In genomic region chr20:25252226-25252625, GRCh38 we compare ENCODE assay signal across 12 cellular contexts. TPM values are rescaled to one million over a fixed set of nuclear protein-coding genes. Genes with fewer than 3 reads are reported as not detected.
A peak's percentile ranks its signal among the peaks of the same experiment; 100 is the strongest.
DNase-seq lines count a peak whose midpoint lies in the region; ATAC-seq, FAIRE-seq and TF ChIP-seq lines count a peak whose summit lies in the region.
"Had no signal": no experiment of that assay in that cellular context is flagged by ENCODE, and none has a peak within 500 bp of the region (broad histone marks: within the 10 kb centered on the region; RNA-seq: fewer than 3 reads in every experiment).

No MANE protein-coding gene starts in this region.

- H4K91ac ChIP-seq in IMR-90 (ENCODE audit: insufficient read depth, low read depth, low read length), result no peak overlapping the region

- in situ Hi-C loops in IMR-90 (cut with MboI; ENCODE audit: low sequenced_read_pairs), result loop anchor here (10.0 to 25.0 kb wide), 5 partner anchors 57 to 1615 kb away; partner anchors contain the start of genes APMAP, CST3 and ENTPD6

- peaks cover 10% of the 10 kb centered on the region for H3K36me3 ChIP-seq in IMR-90 (ENCODE audit: control insufficient read depth, insufficient read depth, low read length)

- H3K27me3 Mint-ChIP-seq in neural crest cell (ENCODE audit: low read depth), result no peaks in the 10 kb centered on the region

- no peaks in the 10 kb centered on the region for H3K9me3 Mint-ChIP-seq in neural crest cell

- H3K9ac ChIP-seq in IMR-90 (ENCODE audit: low read depth, low read length), result no peak overlapping the region

- H3K9me1 ChIP-seq in IMR-90 (ENCODE audit: insufficient read depth, low read length), result peaks cover 35% of the 10 kb centered on the region

- WGBS in A549 (ENCODE audit: missing lambda C conversion rate), result 62% methylated on average over 6 of the region's 6 CpGs
- no CpG with 5 or more reads among the region's 6 CpGs for WGBS in IMR-90 (ENCODE audit: extremely low coverage in 2 of 2, insufficient read length in 1 of 2), 2 experiments

- TF ChIP-seq POLR2A in A549 (IDR thresholded peaks at IDR 0.05; ENCODE audit: low read length) (no peak), IMR-90 (IDR thresholded peaks at IDR 0.05; ENCODE audit: low read depth, low read length) (no peak)

- peak overlapping the region; percentile 15 for H2AK9ac ChIP-seq in IMR-90 (replicated peaks; ENCODE audit: low read depth, low read length, poor library complexity)

- peak overlapping the region; percentile 75 for H3K27ac Mint-ChIP-seq in neural crest cell (ENCODE audit: unreplicated experiment)

- H3K4me2 ChIP-seq in A549 (peak overlapping the region; percentile 87), IMR-90 (ENCODE audit: low read depth, low read length) (no peak overlapping the region)

- no peak overlapping the region for H3K18ac ChIP-seq in IMR-90 (ENCODE audit: low read depth, low read length)

- peak overlapping the region; percentile 52; the same call in 1 of the 2 replicates for H3K23ac ChIP-seq in IMR-90 (ENCODE audit: low read depth, low read length)

- no peak overlapping the region for H2AK5ac ChIP-seq in IMR-90 (ENCODE audit: low read depth, low read length)

- no peak for TF ChIP-seq EP300 in A549 (IDR thresholded peaks at IDR 0.05)

- H4K8ac ChIP-seq in IMR-90 (ENCODE audit: low read depth in 2 of 2, low read length in 2 of 2), result no peak overlapping the region

- POLR2A ChIA-PET in A549 (lab: Yijun Ruan, JAX) (no interaction called here), IMR-90 (lab: Charles Lee; ENCODE audit: unreplicated experiment) (no interaction called here)

- no peak for TF ChIP-seq RAD21 in A549 (conservative IDR thresholded peaks at IDR 0.05 in 1 of 2, IDR thresholded peaks at IDR 0.05 in 1 of 2)
- no peak for TF ChIP-seq RAD21 in IMR-90 (IDR thresholded peaks at IDR 0.05; ENCODE audit: low read length)

- H2BK120ac ChIP-seq in IMR-90 (ENCODE audit: low read depth, low read length), result no peak overlapping the region

- no peak overlapping the region for H3K14ac ChIP-seq in IMR-90 (replicated peaks; ENCODE audit: low read depth, low read length)

- H3K36me3 Mint-ChIP-seq in neural crest cell (ENCODE audit: low read depth), result no peaks in the 10 kb centered on the region

- H3K27me3 ChIP-seq in IMR-90 (ENCODE audit: control insufficient read depth, insufficient read depth, low read length) (no peaks in the 10 kb centered on the region), dorsolateral prefrontal cortex (no peaks in the 10 kb centered on the region)
- H3K27me3 ChIP-seq: spleen had no signal

- FAIRE-seq in A549 (lab: Jason Lieb, UNC), result no peak
- FAIRE-seq: kidney, urothelium cell line had no signal

- H3K4me3 ChIP-seq in A549, result no peak overlapping the region
- H3K4me3 ChIP-seq in IMR-90 (ENCODE audit: insufficient read depth, low read depth, low read length), result no peak overlapping the region
- peak overlapping the region in 16 of 59 donors; percentile 1 to 96 (median 82) for H3K4me3 ChIP-seq in dorsolateral prefrontal cortex
- H3K4me3 ChIP-seq: SK-N-MC, spleen had no signal

- peaks cover 23 to 83% of the 10 kb centered on the region in 2 experiments for H3K79me1 ChIP-seq in IMR-90 (ENCODE audit: low read depth in 1 of 2, low read length in 2 of 2)

- H4K5ac ChIP-seq in IMR-90 (ENCODE audit: low read depth, low read length), result no peak overlapping the region

- ATAC-seq in A549 (no peak), IMR-90 (ENCODE audit: low read depth) (no peak)

- no peak overlapping the region for H3K4ac ChIP-seq in IMR-90 (ENCODE audit: low read depth, low read length)

- no peak overlapping the region for H2BK20ac ChIP-seq in IMR-90 (ENCODE audit: low read depth, low read length)

- intact Hi-C loops in IMR-90 (cut with micrococcal nuclease), result no loop called here
- intact Hi-C loops in dorsolateral prefrontal cortex (cut with DNase I), result loop anchor here in 1 of 2 donors (2.0 to 10.0 kb wide), 3 partner anchors 21 to 373 kb away; partner anchors contain the start of gene NANP

- no peak overlapping the region for H2BK5ac ChIP-seq in IMR-90 (ENCODE audit: low read depth, low read length, poor library complexity, severe bottlenecking)

- H3K56ac ChIP-seq in IMR-90 (ENCODE audit: extremely low read depth, insufficient read depth, low read length), result no peak overlapping the region

- H3K4me3 Mint-ChIP-seq in neural crest cell, result peak overlapping the region; percentile 96

- H3K27ac ChIP-seq in A549 (0 out of 6 replicates have a peak overlapping the region, but pooled peaks of 1 of the 2 experiments have one; percentile 5), IMR-90 (ENCODE audit: insufficient read depth, low read length) (no peak overlapping the region), dorsolateral prefrontal cortex (peak overlapping the region in 52 of 59 donors; percentile 1 to 97 (median 70))
- H3K27ac ChIP-seq: SK-N-MC, spleen had no signal

- H2AFZ ChIP-seq in IMR-90 (replicated peaks; ENCODE audit: low read length, poor library complexity), result no peak overlapping the region

- dilution Hi-C loops in IMR-90 (cut with HindIII; ENCODE audit: low sequenced_read_pairs, unreplicated experiment), result no loop called here

- H3K4me1 ChIP-seq in A549, result peaks cover 65% of the 10 kb centered on the region
- H3K4me1 ChIP-seq in IMR-90 (ENCODE audit: control insufficient read depth, insufficient read depth, low read length), result peaks cover 15% of the 10 kb centered on the region

- H3K9me3 ChIP-seq in A549 (no peaks in the 10 kb centered on the region), IMR-90 (ENCODE audit: control insufficient read depth, insufficient read depth, low read length) (no peaks in the 10 kb centered on the region)
- H3K9me3 ChIP-seq: spleen had no signal

- H4K20me1 ChIP-seq in IMR-90 (ENCODE audit: insufficient read depth, low read length), result peaks cover 77% of the 10 kb centered on the region

- H2BK15ac ChIP-seq in IMR-90 (ENCODE audit: low read depth, low read length), result no peak overlapping the region

- TF ChIP-seq CTCF in A549 (IDR thresholded peaks at IDR 0.05) (no peak), IMR-90 (conservative IDR thresholded peaks at IDR 0.05; ENCODE audit: low read depth, low read length) (no peak), dorsolateral prefrontal cortex (IDR thresholded peaks at IDR 0.05 in 54 of 56, conservative IDR thresholded peaks at IDR 0.05 in 2 of 56; ENCODE audit: low read depth in 1 of 56, partially characterized antibody in 56 of 56) (no peak), neural crest cell (conservative IDR thresholded peaks at IDR 0.05) (no peak)

- CTCF ChIA-PET in A549 (lab: Yijun Ruan, JAX) (interaction anchor here (0.6 to 11.8 kb wide), 7 partner anchors 27 to 147 kb away, joined by 3 to 300 read pairs (median 3); partner anchors contain the start of gene ENTPD6), IMR-90 (lab: Yijun Ruan, JAX) (interaction anchor here (0.6 kb wide), 1 partner anchor 134 kb away, joined by 6 read pairs; no protein-coding TSS in a partner anchor)

- no peak for DNase-seq in A549 (ENCODE audit: low read depth in 1 of 2, low spot score in 1 of 2)
- no peak for DNase-seq in IMR-90
- DNase-seq in dorsolateral prefrontal cortex, result peak in 1 of 10 donors; percentile 31
- no peak for DNase-seq in neural crest cell (ENCODE audit: low read depth, low spot score)
- DNase-seq in 8988T, result no peak
- no peak for DNase-seq in cortex of kidney (lab: John Stamatoyannopoulos, UW)
- no peak for DNase-seq in NCI-H226
- DNase-seq in activated CD4-positive, alpha-beta T cell treated with anti-CD3 and anti-CD28 coated beads for 4 hours, result no peak
- DNase-seq: kidney, spleen had no signal

- BruUV-seq in IMR-90 (replicated peaks; lab: Mats Ljungman, UMichigan), result no TSS peak

- H3K4me1 Mint-ChIP-seq in neural crest cell, result peaks cover 56% of the 10 kb centered on the region

TF ChIP-seq in A549, 52 proteins besides CTCF, POLR2A, EP300 and RAD21 (continues in another document):
- TF ChIP-seq BHLHE40 (IDR thresholded peaks at IDR 0.05; ENCODE audit: low read depth, low read length), result no peak
- 0 out of 5 replicates have a peak, but pooled peaks of 1 of the 2 experiments have one; percentile 16 for TF ChIP-seq JUN (IDR thresholded peaks at IDR 0.05)
- no peak for TF ChIP-seq NPAS2 (CRISPR knock-in tag; IDR thresholded peaks at IDR 0.05; ENCODE audit: borderline replicate concordance)

TF ChIP-seq in IMR-90, 13 proteins besides CTCF, POLR2A, EP300 and RAD21 (continues in another document):
- TF ChIP-seq FOS (IDR thresholded peaks at IDR 0.05; ENCODE audit: low read depth, low read length), result no peak
- no peak for TF ChIP-seq MAFK (IDR thresholded peaks at IDR 0.05; ENCODE audit: low read depth, low read length)
- TF ChIP-seq NFE2L2 (IDR thresholded peaks at IDR 0.05; ENCODE audit: low read depth, low read length), result no peak
- no peak for TF ChIP-seq MAZ (IDR thresholded peaks at IDR 0.05; ENCODE audit: borderline replicate concordance, low read depth, low read length)
- no peak for TF ChIP-seq MXI1 (IDR thresholded peaks at IDR 0.05; ENCODE audit: borderline replicate concordance, low read depth, low read length)

RNA-seq across cellular contexts. Expression of gene PYGB, which starts 4.3 kb away (rescaled TPM):
- polyA plus RNA-seq in A549 (2011; rRNA removed) (100 and 113 TPM in 2 replicates), A549 (2017; fragmentation: RNase III; extraction: RNeasy Plus Mini Kit Qiagen cat#74134 plus additional on column Dnase treatment) (85.5 to 93.7 TPM (median 93.2 TPM) in 3 replicates), IMR-90 (2012; rRNA removed) (83.1 TPM in 2 replicates)
- polyA plus RNA-seq in A549 (2012; cell fraction: cytosol; rRNA removed), result 80.7 and 98.5 TPM in 2 replicates
- 252 and 288 TPM in 2 replicates for polyA plus RNA-seq in A549 (2012; cell fraction: nucleus; rRNA removed)
- 178 and 188 TPM in 2 replicates for polyA minus RNA-seq in A549 (2011; rRNA and poly(A)+ RNA removed)
- total RNA-seq in IMR-90 (2012; rRNA removed) (72.4 and 81.4 TPM in 2 replicates), dorsolateral prefrontal cortex (100 to 1,000 TPM in 116 of 120 experiments, 10 to 100 TPM in 4; 83.2 to 226 (median 146) TPM), neural crest cell (71.1 and 77.1 TPM in 2 replicates)
- polyA plus RNA-seq in IMR-90 (2012; cell fraction: cytosol; rRNA removed), result 62.2 and 67.4 TPM in 2 replicates
- 106 and 206 TPM in 2 replicates for polyA plus RNA-seq in IMR-90 (2012; cell fraction: nucleus; rRNA removed; ENCODE audit: low replicate concordance)

RNA-seq across cellular contexts. Expression of gene ENTPD6, which starts 56.7 kb away (rescaled TPM):
- polyA plus RNA-seq in A549 (2011; rRNA removed), result 85.7 and 95.4 TPM in 2 replicates
- 121 and 136 TPM in 2 replicates for polyA plus RNA-seq in A549 (2012; cell fraction: cytosol; rRNA removed)
- polyA plus RNA-seq in A549 (2012; cell fraction: nucleus; rRNA removed), result 433 and 486 TPM in 2 replicates
- 86.9 to 90.0 TPM (median 87.0 TPM) in 3 replicates for polyA plus RNA-seq in A549 (2017; fragmentation: RNase III; extraction: RNeasy Plus Mini Kit Qiagen cat#74134 plus additional on column Dnase treatment)
- 77.7 and 83.6 TPM in 2 replicates for polyA minus RNA-seq in A549 (2011; rRNA and poly(A)+ RNA removed)
- 53.6 and 61.1 TPM in 2 replicates for total RNA-seq in IMR-90 (2012; rRNA removed)
- polyA plus RNA-seq in IMR-90 (2012; rRNA removed), result 98.4 and 98.6 TPM in 2 replicates
- polyA plus RNA-seq in IMR-90 (2012; cell fraction: cytosol; rRNA removed), result 79.7 and 106 TPM in 2 replicates
- 204 and 302 TPM in 2 replicates for polyA plus RNA-seq in IMR-90 (2012; cell fraction: nucleus; rRNA removed; ENCODE audit: low replicate concordance)
- total RNA-seq in dorsolateral prefrontal cortex, result 100 to 1,000 TPM in 117 of 120 experiments, 10 to 100 TPM in 3; 90.8 to 200 (median 142) TPM
- total RNA-seq in neural crest cell, result 70.0 and 73.4 TPM in 2 replicates
